ENCODE assay signal across 8 cellular contexts in genomic region chr5:78984020-78984610, GRCh38. TPM values are rescaled to one million over a fixed set of nuclear protein-coding genes. Genes with fewer than 3 reads are reported as not detected.
A peak's percentile ranks its signal among the peaks of the same experiment; 100 is the strongest.
DNase-seq lines count a peak whose midpoint lies in the region; ATAC-seq and TF ChIP-seq lines count a peak whose summit lies in the region.

No MANE protein-coding gene starts in this region.

- peak overlapping the region; percentile 96 for H2AFZ ChIP-seq in MM.1S (ENCODE audit: low read length)

- H3K9me3 ChIP-seq in MM.1S (replicated peaks; ENCODE audit: insufficient read depth, low read length) (no peaks in the 10 kb centered on the region), breast epithelium (no peaks in the 10 kb centered on the region), upper lobe of right lung (no peaks in the 10 kb centered on the region)

- peak overlapping the region; percentile 80; the same call in 1 of the 2 replicates for H3K27ac ChIP-seq in MM.1S (ENCODE audit: low read length)
- peak overlapping the region; percentile 88 to 98 for H3K27ac ChIP-seq in breast epithelium
- H3K27ac ChIP-seq in upper lobe of right lung = peak overlapping the region; percentile 98

- H3F3A ChIP-seq in MM.1S (ENCODE audit: insufficient read depth, low read length) = peaks cover 18% of the 10 kb centered on the region

- CTCF ChIA-PET in activated CD8-positive, alpha-beta memory T cell treated with anti-CD3 and anti-CD28 coated beads, Interleukin-2, amount 10 ng/mL, durations not matched to agents 7 days and 5 days (lab: Charles Lee) = interaction anchor here (0.7 to 5.4 kb wide), 6 partner anchors 10 to 149 kb away, joined by 3 to 49 read pairs (median 3); no protein-coding TSS in a partner anchor

- peak overlapping the region; percentile 91 for H3K27ac Mint-ChIP-seq in activated CD8-positive, alpha-beta memory T cell treated with anti-CD3 and anti-CD28 coated beads, Interleukin-2, amount 10 ng/mL, durations not matched to agents 7 days and 5 days

- no peak for ATAC-seq in activated CD8-positive, alpha-beta memory T cell treated with anti-CD3 and anti-CD28 coated beads, Interleukin-2, amount 10 ng/mL, durations not matched to agents 7 days and 5 days
- ATAC-seq in upper lobe of right lung = no peak

- no peaks in the 10 kb centered on the region for H3K9me3 Mint-ChIP-seq in activated CD8-positive, alpha-beta memory T cell treated with anti-CD3 and anti-CD28 coated beads, Interleukin-2, amount 10 ng/mL, durations not matched to agents 7 days and 5 days (ENCODE audit: low read depth)

- H3K79me2 ChIP-seq in MM.1S (ENCODE audit: low read length) = peaks cover 16% of the 10 kb centered on the region

- H3K4me3 ChIP-seq in MM.1S (ENCODE audit: low read length) (peak overlapping the region; percentile 77), breast epithelium (peak overlapping the region; percentile 84 to 89 (median 88)), upper lobe of right lung (peak overlapping the region; percentile 84)

- no peak for TF ChIP-seq POLR2A in breast epithelium (IDR thresholded peaks at IDR 0.05)

- H3K9me2 ChIP-seq in MM.1S (replicated peaks; ENCODE audit: insufficient read depth, low read length) = no peaks in the 10 kb centered on the region

- intact Hi-C loops in breast epithelium (cut with DNase I; ENCODE audit: low total_unique reads) = no loop called here
- intact Hi-C loops in upper lobe of right lung (cut with DNase I) = no loop called here

- no peak for DNase-seq in activated CD8-positive, alpha-beta memory T cell treated with anti-CD3 and anti-CD28 coated beads, Interleukin-2, amount 10 ng/mL, durations not matched to agents 7 days and 5 days
- DNase-seq in activated CD8-positive, alpha-beta memory T cell treated with anti-CD3 and anti-CD28 coated beads for 24 hours = no peak
- peak; percentile 48 for DNase-seq in MM.1S
- DNase-seq in breast epithelium (ENCODE audit: low spot score in 2 of 2) = no peak
- peak; percentile 60 for DNase-seq in medulla oblongata (ENCODE audit: extremely low spot score)
- no peak for DNase-seq in upper lobe of right lung
- DNase-seq in NCI-H446 treated with DMSO at 0.1 percent for 48 hours (lab: John Stamatoyannopoulos, UW) = no peak
- no peak for DNase-seq in activated CD4-positive, alpha-beta T cell treated with anti-CD3 and anti-CD28 coated beads, Interleukin-2, amount 50 U/mL, for 48 hours

- H3K4me2 ChIP-seq in MM.1S (ENCODE audit: low read depth, low read length) = peak overlapping the region; percentile 84

- H3K27me3 ChIP-seq in MM.1S (replicated peaks; ENCODE audit: insufficient read depth, low read length) (no peaks in the 10 kb centered on the region), breast epithelium (no peaks in the 10 kb centered on the region), upper lobe of right lung (no peaks in the 10 kb centered on the region)

- H3K36me3 ChIP-seq in MM.1S (replicated peaks; ENCODE audit: insufficient read depth, low read length) (no peaks in the 10 kb centered on the region), breast epithelium (no peaks in the 10 kb centered on the region), upper lobe of right lung (no peaks in the 10 kb centered on the region)

- no peak; the same call in 1 of the 2 replicates for TF ChIP-seq CTCF in MM.1S (IDR thresholded peaks at IDR 0.05; ENCODE audit: low read length)
- TF ChIP-seq CTCF in breast epithelium (IDR thresholded peaks at IDR 0.05) = peak in 2 of 3 donors; percentile 37 to 44
- no peak for TF ChIP-seq CTCF in upper lobe of right lung (IDR thresholded peaks at IDR 0.05)

- H3K4me1 ChIP-seq in MM.1S (ENCODE audit: low read length) (peaks cover 13% of the 10 kb centered on the region), breast epithelium (no peaks in the 10 kb centered on the region), upper lobe of right lung (peaks cover 19% of the 10 kb centered on the region)

- peaks cover 3% of the 10 kb centered on the region for H3K27me3 Mint-ChIP-seq in activated CD8-positive, alpha-beta memory T cell treated with anti-CD3 and anti-CD28 coated beads, Interleukin-2, amount 10 ng/mL, durations not matched to agents 7 days and 5 days

- H3K4me1 Mint-ChIP-seq in activated CD8-positive, alpha-beta memory T cell treated with anti-CD3 and anti-CD28 coated beads, Interleukin-2, amount 10 ng/mL, durations not matched to agents 7 days and 5 days = peaks cover 50% of the 10 kb centered on the region

- H3K36me3 Mint-ChIP-seq in activated CD8-positive, alpha-beta memory T cell treated with anti-CD3 and anti-CD28 coated beads, Interleukin-2, amount 10 ng/mL, durations not matched to agents 7 days and 5 days = no peaks in the 10 kb centered on the region

- H4K20me1 ChIP-seq in MM.1S (ENCODE audit: insufficient read depth, low read length) = no peaks in the 10 kb centered on the region

- peak overlapping the region; percentile 43 for H3K9ac ChIP-seq in MM.1S (ENCODE audit: low read length)

- peak overlapping the region; percentile 89 for H3K4me3 Mint-ChIP-seq in activated CD8-positive, alpha-beta memory T cell treated with anti-CD3 and anti-CD28 coated beads, Interleukin-2, amount 10 ng/mL, durations not matched to agents 7 days and 5 days

RNA-seq across cellular contexts. Expression of gene ARSB, which starts 1.0 kb away (rescaled TPM):
- total RNA-seq in activated CD8-positive, alpha-beta memory T cell treated with anti-CD3 and anti-CD28 coated beads, Interleukin-2, amount 10 ng/mL, durations not matched to agents 7 days and 5 days = 10 to 100 TPM; 12.3 to 13.0 TPM
- total RNA-seq in breast epithelium = 10 to 100 TPM in 1 of 3 donors, 1 to 10 TPM in 2; 9.8 to 17.6 (median 10.0) TPM
- total RNA-seq in upper lobe of right lung = 15.8 TPM

Comparison
In these comparisons a context has a peak if more than half of its experiments do, and no peak if none do; other contexts are left out.
1. DNase-seq: peak in MM.1S (single experiment) and medulla oblongata (single experiment); none in activated CD8-positive, alpha-beta memory T cell treated with anti-CD3 and anti-CD28 coated beads, Interleukin-2, amount 10 ng/mL, durations not matched to agents 7 days and 5 days (single experiment), activated CD8-positive, alpha-beta memory T cell treated with anti-CD3 and anti-CD28 coated beads for 24 hours (single experiment), breast epithelium (0 of 2), upper lobe of right lung (single experiment), NCI-H446 treated with DMSO at 0.1 percent for 48 hours (single experiment) and activated CD4-positive, alpha-beta T cell treated with anti-CD3 and anti-CD28 coated beads, Interleukin-2, amount 50 U/mL, for 48 hours (0 of 2).
2. CTCF ChIP-seq: peak in breast epithelium (2 of 3); none in MM.1S (single experiment) and upper lobe of right lung (single experiment).
3. Peak in every context shown above with its lines, with median percentiles within 50 percentile points of each other: H3K27ac ChIP-seq and H3K4me3 ChIP-seq.